In the genomic region with DNA sequence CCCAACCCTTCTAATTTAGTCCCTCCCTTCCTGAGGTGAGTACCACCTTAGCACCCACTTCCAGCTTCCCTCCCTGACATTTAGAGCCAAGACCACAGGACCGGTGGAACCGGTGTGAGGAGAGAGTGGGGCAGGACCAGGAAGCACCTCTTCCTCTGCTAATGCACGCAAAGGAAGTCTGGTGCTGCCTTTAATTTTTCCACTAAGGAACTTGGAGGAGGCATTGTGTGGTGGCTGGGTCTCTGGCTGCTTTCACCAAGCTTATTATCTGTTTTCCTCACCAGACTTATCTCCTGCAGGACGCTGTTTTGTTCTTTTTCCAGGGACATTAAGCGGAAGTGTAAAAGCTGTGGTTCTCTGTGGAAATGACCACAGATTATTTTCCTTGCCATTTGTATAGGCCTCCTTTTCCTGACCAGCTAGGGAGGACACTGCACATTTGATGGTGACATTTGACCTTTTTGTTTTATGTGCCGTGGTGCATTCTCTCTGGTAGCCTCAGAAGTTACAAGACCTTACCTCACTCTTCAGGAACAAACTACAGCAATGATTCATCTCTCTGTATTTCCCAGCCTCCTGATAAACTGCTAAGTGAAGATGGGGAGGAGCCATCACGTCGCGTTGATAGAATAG, we compare ENCODE assay signal across 12 cellular contexts. TPM values are rescaled to one million over a fixed set of nuclear protein-coding genes. Genes with fewer than 3 reads are reported as not detected.
DNase-seq lines count a peak whose midpoint lies in the region; ATAC-seq, FAIRE-seq and TF ChIP-seq lines count a peak whose summit lies in the region.
"Had no signal": no experiment of that assay in that cellular context is flagged by ENCODE, and none has a peak within 500 bp of the region (broad histone marks: within the 10 kb centered on the region; RNA-seq: fewer than 3 reads in every experiment).

No MANE protein-coding gene starts in this region.

- H3K27ac Mint-ChIP-seq in chondrocyte (ENCODE audit: unreplicated experiment), result no peak overlapping the region
- H3K27ac Mint-ChIP-seq: CD4-positive, CD25-positive, alpha-beta regulatory T cell; T-helper 2 cell treated with Interferon-gamma antibody and Interleukin-4, amounts not matched to agents 5 μg/mL and 100 μg/mL, for 36 hours had no signal

- H2AFZ ChIP-seq in hepatocyte, result no peak overlapping the region

- H4K20me1 ChIP-seq in hepatocyte (ENCODE audit: insufficient read depth, poor library complexity, severe bottlenecking), result no peaks in the 10 kb centered on the region

- ATAC-seq in gastrocnemius medialis, result peak; percentile 35 to 53
- no peak for ATAC-seq in GM19351 (IDR thresholded peaks at IDR 0.05; ENCODE audit: unreplicated experiment)

- H3K36me3 ChIP-seq in breast epithelium (no peaks in the 10 kb centered on the region), hepatocyte (replicated peaks; ENCODE audit: insufficient read depth, low read depth) (no peaks in the 10 kb centered on the region), gastrocnemius medialis (no peaks in the 10 kb centered on the region)
- H3K36me3 ChIP-seq: tibial nerve had no signal

- H3K27me3 ChIP-seq in breast epithelium, result no peaks in the 10 kb centered on the region
- no peaks in the 10 kb centered on the region for H3K27me3 ChIP-seq in hepatocyte
- no peaks in the 10 kb centered on the region for H3K27me3 ChIP-seq in gastrocnemius medialis
- H3K27me3 ChIP-seq: tibial nerve had no signal

- H3K36me3 Mint-ChIP-seq in chondrocyte (ENCODE audit: low read depth), result no peaks in the 10 kb centered on the region
- H3K36me3 Mint-ChIP-seq: CD4-positive, CD25-positive, alpha-beta regulatory T cell had no signal

- TF ChIP-seq CTCF in breast epithelium (IDR thresholded peaks at IDR 0.05) (no peak), hepatocyte (IDR thresholded peaks at IDR 0.05; ENCODE audit: poor library complexity) (no peak), gastrocnemius medialis (IDR thresholded peaks at IDR 0.05 in 4 of 5, conservative IDR thresholded peaks at IDR 0.05 in 1 of 5) (no peak), chondrocyte (IDR thresholded peaks at IDR 0.05) (no peak)

- no peak for FAIRE-seq in GM12891 (lab: Jason Lieb, UNC)

- no peaks in the 10 kb centered on the region for H3K79me2 ChIP-seq in hepatocyte

- H3K27ac ChIP-seq in breast epithelium (peak overlapping the region; percentile 5 to 56), hepatocyte (peak overlapping the region; percentile 51), gastrocnemius medialis (peak overlapping the region; percentile 53 to 76 (median 69))

- H3K4me2 ChIP-seq in hepatocyte, result no peak overlapping the region

- no peaks in the 10 kb centered on the region for H3K27me3 Mint-ChIP-seq in chondrocyte (ENCODE audit: low read depth)

- TF ChIP-seq POLR2A in breast epithelium (IDR thresholded peaks at IDR 0.05) (no peak), gastrocnemius medialis (IDR thresholded peaks at IDR 0.05) (no peak), GM12891 (IDR thresholded peaks at IDR 0.05; ENCODE audit: low read depth, low read length) (no peak)

- H3K9me3 Mint-ChIP-seq in chondrocyte (ENCODE audit: low read depth), result no peaks in the 10 kb centered on the region
- H3K9me3 Mint-ChIP-seq: T-helper 2 cell treated with Interferon-gamma antibody and Interleukin-4, amounts not matched to agents 5 μg/mL and 100 μg/mL, for 36 hours had no signal

- H3K9me3 ChIP-seq in breast epithelium (no peaks in the 10 kb centered on the region), hepatocyte (ENCODE audit: low read depth) (no peaks in the 10 kb centered on the region), gastrocnemius medialis (no peaks in the 10 kb centered on the region)
- H3K9me3 ChIP-seq: tibial nerve had no signal

- H3K4me1 ChIP-seq in breast epithelium (no peaks in the 10 kb centered on the region), hepatocyte (ENCODE audit: insufficient read depth) (no peaks in the 10 kb centered on the region), gastrocnemius medialis (peaks cover 0 to 16% of the 10 kb centered on the region in 2 donors)

- peaks cover 16% of the 10 kb centered on the region for H3K4me1 Mint-ChIP-seq in chondrocyte (ENCODE audit: low read depth)

- in situ Hi-C loops in KBM-7 (cut with MboI; ENCODE audit: low pct_unique_long_range_greater_than_20kb, low sequenced_read_pairs) (no loop called here), gastrocnemius medialis (cut with MboI; ENCODE audit: low sequenced_read_pairs in 4 of 4) (no loop called here)

- DNase-seq in KBM-7 (peak; percentile 90), breast epithelium (ENCODE audit: low spot score in 2 of 2) (no peak), hepatocyte (ENCODE audit: low spot score) (peak; percentile 12), gastrocnemius medialis (no peak), chondrocyte (ENCODE audit: low spot score) (no peak), GM12891 (ENCODE audit: insufficient read length, low spot score) (no peak), epidermal melanocyte (ENCODE audit: insufficient read length, low spot score) (no peak)
- DNase-seq: CD4-positive, CD25-positive, alpha-beta regulatory T cell; NCI-H1417 treated with DMSO at 0.1 percent for 48 hours had no signal

- intact Hi-C loops in breast epithelium (cut with DNase I; ENCODE audit: low total_unique reads), result no loop called here
- intact Hi-C loops in gastrocnemius medialis (cut with DNase I; ENCODE audit: low total_unique reads), result no loop called here

- WGBS in hepatocyte (ENCODE audit: low lambda C conversion rate, missing lambda C conversion rate), result 62% methylated on average over 9 of the region's 9 CpGs

- H3K4me3 ChIP-seq in breast epithelium, result no peak overlapping the region
- no peak overlapping the region for H3K4me3 ChIP-seq in hepatocyte
- no peak overlapping the region for H3K4me3 ChIP-seq in gastrocnemius medialis
- H3K4me3 ChIP-seq: tibial nerve had no signal

- no peak overlapping the region for H3K4me3 Mint-ChIP-seq in chondrocyte (ENCODE audit: unreplicated experiment)
- H3K4me3 Mint-ChIP-seq: CD4-positive, CD25-positive, alpha-beta regulatory T cell; T-helper 2 cell treated with Interferon-gamma antibody and Interleukin-4, amounts not matched to agents 5 μg/mL and 100 μg/mL, for 36 hours had no signal

- H3K9me2 ChIP-seq in hepatocyte (replicated peaks; ENCODE audit: insufficient read depth), result no peaks in the 10 kb centered on the region

TF ChIP-seq in GM12891, 5 proteins besides CTCF, POLR2A, EP300 and RAD21:
- TF ChIP-seq POU2F2 (IDR thresholded peaks at IDR 0.05; ENCODE audit: low read depth, low read length) (no peak), POLR2AphosphoS5 (IDR thresholded peaks at IDR 0.05; ENCODE audit: low read depth, low read length) (no peak), TAF1 (IDR thresholded peaks at IDR 0.05; ENCODE audit: low read depth, low read length) (no peak), PAX5 (IDR thresholded peaks at IDR 0.05; ENCODE audit: insufficient read depth, low read length, severe bottlenecking) (no peak), SPI1 (IDR thresholded peaks at IDR 0.05; ENCODE audit: low read depth, low read length) (no peak)

RNA-seq across cellular contexts. Expression of a gene that starts 39.8 kb away (rescaled TPM):
- total RNA-seq in breast epithelium (1,000 to 10,000 TPM in 1 of 3 donors, 100 to 1,000 TPM in 2; 223 to 1,216 (median 273) TPM), hepatocyte (324 and 341 TPM in 2 replicates), gastrocnemius medialis (100 to 1,000 TPM; 107 to 191 (median 119) TPM), chondrocyte (275 to 297 TPM (median 293 TPM) in 3 replicates)
- 122 and 124 TPM in 2 replicates for polyA plus RNA-seq in hepatocyte
- 41.4 TPM for polyA plus RNA-seq in GM12891 (2012; ENCODE audit: low read depth, missing spikeins)

Comparison
In these comparisons a context has a peak if more than half of its experiments do, and no peak if none do; other contexts are left out.
1. DNase-seq: peak in KBM-7 (single experiment) and hepatocyte (single experiment); none in breast epithelium (0 of 2), gastrocnemius medialis (0 of 2), chondrocyte (single experiment), GM12891 (single experiment) and epidermal melanocyte (single experiment).
2. Peak in every context shown above with its lines, with median percentiles within 50 percentile points of each other: H3K27ac ChIP-seq.